8 cellular contexts compared by ENCODE assay signal in genomic region chr13:50125556-50126377, GRCh38.
DNase-seq lines count a peak whose midpoint lies in the region; ATAC-seq and TF ChIP-seq lines count a peak whose summit lies in the region.

No MANE protein-coding gene starts in this region.

- peak overlapping the region; percentile 98 to 100 (median 99) for H3K27ac ChIP-seq in BLaER1 treated with 17β-estradiol and CSF1 and Interleukin-3, amounts not matched to agents 10 nM and 100 nM
- H3K27ac ChIP-seq in GM23338 (ENCODE audit: low read depth) (no peak overlapping the region), suprapubic skin (peak overlapping the region; percentile 100)

- H2AFZ ChIP-seq in GM23338, result peak overlapping the region; percentile 96

- H3K27me3 Mint-ChIP-seq in GM23338 (ENCODE audit: insufficient read depth, low read depth, poor library complexity), result peaks cover 82% of the 10 kb centered on the region
- peaks cover 16% of the 10 kb centered on the region for H3K27me3 Mint-ChIP-seq in activated naive CD8-positive, alpha-beta T cell

- H3K27ac Mint-ChIP-seq in GM23338, result no peak overlapping the region
- peak overlapping the region; percentile 56 for H3K27ac Mint-ChIP-seq in activated naive CD8-positive, alpha-beta T cell

- peaks cover 2% of the 10 kb centered on the region; the same call in 2 of the 3 replicates for H3K9me3 Mint-ChIP-seq in GM23338
- H3K9me3 Mint-ChIP-seq in activated naive CD8-positive, alpha-beta T cell (ENCODE audit: low read depth), result no peaks in the 10 kb centered on the region

- WGBS in suprapubic skin, result 2% methylated on average over 14 of the region's 94 CpGs

- no peaks in the 10 kb centered on the region for H3K79me2 ChIP-seq in GM23338 (replicated peaks; ENCODE audit: insufficient read depth)

- peak overlapping the region; percentile 87 to 99 (median 95) for H3K4me2 ChIP-seq in BLaER1 treated with 17β-estradiol and CSF1 and Interleukin-3, amounts not matched to agents 10 nM and 100 nM
- H3K4me2 ChIP-seq in GM23338, result peak overlapping the region; percentile 95

- peaks cover 57% of the 10 kb centered on the region for H3K4me1 Mint-ChIP-seq in GM23338
- H3K4me1 Mint-ChIP-seq in activated naive CD8-positive, alpha-beta T cell (ENCODE audit: low read depth), result peaks cover 50% of the 10 kb centered on the region

- H3K27me3 ChIP-seq in BLaER1 treated with 17β-estradiol and CSF1 and Interleukin-3, amounts not matched to agents 10 nM and 100 nM, result peaks cover 23 to 32% (median 29%) of the 10 kb centered on the region in 11 experiments
- H3K27me3 ChIP-seq in GM23338 (ENCODE audit: insufficient read depth) (peaks cover 91% of the 10 kb centered on the region), suprapubic skin (peaks cover 33% of the 10 kb centered on the region)

- no peaks in the 10 kb centered on the region for H3K9me3 ChIP-seq in BLaER1 treated with 17β-estradiol and CSF1 and Interleukin-3, amounts not matched to agents 10 nM and 100 nM (replicated peaks in 1 of 11)
- no peaks in the 10 kb centered on the region for H3K9me3 ChIP-seq in suprapubic skin

- peak overlapping the region; percentile 89 to 99 (median 96) for H3K4me3 ChIP-seq in BLaER1 treated with 17β-estradiol and CSF1 and Interleukin-3, amounts not matched to agents 10 nM and 100 nM
- H3K4me3 ChIP-seq in GM23338, result peak overlapping the region; percentile 89
- peak overlapping the region; percentile 77 for H3K4me3 ChIP-seq in suprapubic skin

- no peaks in the 10 kb centered on the region for H3K9me2 ChIP-seq in GM23338 (ENCODE audit: insufficient read depth)

- no peaks in the 10 kb centered on the region; the same call in 2 of the 3 replicates for H3K36me3 Mint-ChIP-seq in GM23338 (ENCODE audit: low read depth)
- peaks cover 2% of the 10 kb centered on the region for H3K36me3 Mint-ChIP-seq in activated naive CD8-positive, alpha-beta T cell

- DNase-seq in GM23338 (ENCODE audit: low spot score), result peak; percentile 91
- DNase-seq in NCI-H1417 (lab: John Stamatoyannopoulos, UW), result peak; percentile 93 to 99 (median 99)
- peak; percentile 97 for DNase-seq in globus pallidus (ENCODE audit: low spot score)
- DNase-seq in nucleus accumbens (lab: John Stamatoyannopoulos, UW), result peak in 54 of 56 donors; percentile 44 to 96 (median 88)
- peak; percentile 95 to 96 for DNase-seq in suprapubic skin (ENCODE audit: low spot score in 2 of 2)

- H3K4me3 Mint-ChIP-seq in GM23338, result peak overlapping the region; percentile 79
- H3K4me3 Mint-ChIP-seq in activated naive CD8-positive, alpha-beta T cell, result peak overlapping the region; percentile 87

- H4K20me1 ChIP-seq in BLaER1 treated with 17β-estradiol and CSF1 and Interleukin-3, amounts not matched to agents 10 nM and 100 nM, result peaks cover 0 to 34% (median 17%) of the 10 kb centered on the region in 11 experiments; a peak in 15 of 22 replicates
- H4K20me1 ChIP-seq in GM23338 (replicated peaks; ENCODE audit: insufficient read depth), result peaks cover 24% of the 10 kb centered on the region

- peaks cover 1 to 15% (median 6%) of the 10 kb centered on the region in 11 experiments; a peak in 14 of 22 replicates for H3K36me3 ChIP-seq in BLaER1 treated with 17β-estradiol and CSF1 and Interleukin-3, amounts not matched to agents 10 nM and 100 nM
- H3K36me3 ChIP-seq in GM23338 (ENCODE audit: insufficient read depth), result no peaks in the 10 kb centered on the region
- no peaks in the 10 kb centered on the region for H3K36me3 ChIP-seq in suprapubic skin

- peaks cover 56% of the 10 kb centered on the region for H3F3A ChIP-seq in GM23338 (replicated peaks; ENCODE audit: low read depth)

- H3K9ac ChIP-seq in BLaER1 treated with 17β-estradiol and CSF1 and Interleukin-3, amounts not matched to agents 10 nM and 100 nM, result peak overlapping the region; percentile 98 to 100 (median 99)

- no peak for TF ChIP-seq CTCF in GM23338 (conservative IDR thresholded peaks at IDR 0.05; ENCODE audit: low read depth in 2 of 2)
- TF ChIP-seq CTCF in suprapubic skin (IDR thresholded peaks at IDR 0.05), result no peak

- peak; percentile 61 to 74 for TF ChIP-seq POLR2A in suprapubic skin (IDR thresholded peaks at IDR 0.05)

- no peak for TF ChIP-seq EP300 in suprapubic skin (IDR thresholded peaks at IDR 0.05)

- peaks cover 61 to 73% (median 71%) of the 10 kb centered on the region in 10 experiments for H3K4me1 ChIP-seq in BLaER1 treated with 17β-estradiol and CSF1 and Interleukin-3, amounts not matched to agents 10 nM and 100 nM
- H3K4me1 ChIP-seq in GM23338 (ENCODE audit: insufficient read depth) (peaks cover 60% of the 10 kb centered on the region), suprapubic skin (peaks cover 64% of the 10 kb centered on the region)

- ATAC-seq in GM23338 (peak; percentile 11), SK-N-SH treated with all-trans-retinoic acid at 6 μM for 48 hours (peak; percentile 21)

TF ChIP-seq in GM23338, 12 proteins besides CTCF, POLR2A, EP300 and RAD21:
- TF ChIP-seq POLR2AphosphoS5 (IDR thresholded peaks at IDR 0.05; ENCODE audit: low read depth) (no peak), EZH2phosphoT487 (IDR thresholded peaks at IDR 0.05; ENCODE audit: unreplicated experiment) (peak; percentile 24)

TF ChIP-seq in SK-N-SH treated with all-trans-retinoic acid at 6 μM for 48 hours, 23 proteins besides CTCF, POLR2A, EP300 and RAD21:
- no peak for TF ChIP-seq GLIS3 (CRISPR knock-in tag; IDR thresholded peaks at IDR 0.05)
- TF ChIP-seq CSDC2 (CRISPR knock-in tag; IDR thresholded peaks at IDR 0.05), result peak; percentile 75; the same call in 1 of the 2 replicates
TF ChIP-seq in SK-N-SH treated with all-trans-retinoic acid at 6 μM for 48 hours: peak in this region for 1.
